8 cellular contexts compared by ENCODE assay signal in genomic region chrX:82218361-82218760, GRCh38.
DNase-seq lines count a peak whose midpoint lies in the region; ATAC-seq, FAIRE-seq and TF ChIP-seq lines count a peak whose summit lies in the region.

No MANE protein-coding gene starts in this region.

- H3F3A ChIP-seq in neural cell (ENCODE audit: insufficient read depth, low read length, poor library complexity, severe bottlenecking): no peaks in the 10 kb centered on the region

- H3K4me3 ChIP-seq in GM12878: no peak overlapping the region
- no peak overlapping the region for H3K4me3 ChIP-seq in neural cell (ENCODE audit: low read length)
- H3K4me3 ChIP-seq in brain microvascular endothelial cell (ENCODE audit: low read depth, low read length): no peak overlapping the region

- H4K20me1 ChIP-seq in GM12878 (ENCODE audit: control insufficient read depth, insufficient read depth) (no peaks in the 10 kb centered on the region), neural cell (ENCODE audit: insufficient read depth) (no peaks in the 10 kb centered on the region)

- TF ChIP-seq POLR2A in GM12878 (IDR thresholded peaks at IDR 0.05; ENCODE audit: low read depth, low read length): no peak

- RAD21 ChIA-PET in GM12878 (lab: Charles Lee; ENCODE audit: unreplicated experiment): interaction anchor here (1.0 to 3.9 kb wide), 5 partner anchors 260 to 1628 kb away, joined by 3 to 20 read pairs (median 4); no protein-coding TSS in a partner anchor

- in situ Hi-C loops in GM12878 (cut with MboI) (no loop called here), brain microvascular endothelial cell (cut with HindIII; ENCODE audit: low pct_ligation_motif_present, low sequenced_read_pairs) (no loop called here)

- DNase-seq in DMS 273 treated with DMSO at 0.1 percent for 48 hours (lab: John Stamatoyannopoulos, UW): peak; percentile 8
- peak; percentile 3 for DNase-seq in GM20000 (ENCODE audit: low spot score)
- DNase-seq in GM12878 (ENCODE audit: low read depth, low spot score): peak; percentile 1
- no peak for DNase-seq in brain microvascular endothelial cell
- no peak for DNase-seq in NK-92 treated with Interleukin-12 subunit alpha and Interleukin-12 subunit beta, amount 100 ng/mL, for 24 hours (lab: John Stamatoyannopoulos, UW)

- intact Hi-C loops in GM12878 (cut with micrococcal nuclease; ENCODE audit: unreplicated experiment): loop anchor here (1.0 to 5.0 kb wide), 3 partner anchors 260 to 1419 kb away; no protein-coding TSS in a partner anchor

- SMC1A ChIA-PET in GM12878 (lab: Charles Lee; ENCODE audit: uncharacterized antibody, unreplicated experiment): interaction anchor here (0.6 to 2.6 kb wide), 11 partner anchors 15 to 1684 kb away, joined by 3 to 11 read pairs (median 3); no protein-coding TSS in a partner anchor

- H3K4me1 ChIP-seq in GM12878 (ENCODE audit: control insufficient read depth, insufficient read depth, low read length): no peaks in the 10 kb centered on the region

- H3K9ac ChIP-seq in GM12878 (ENCODE audit: control insufficient read depth, insufficient read depth, low read length) (no peak overlapping the region), neural cell (ENCODE audit: low read length) (no peak overlapping the region)

- H3K9me3 ChIP-seq in GM12878 (replicated peaks; ENCODE audit: control insufficient read depth, insufficient read depth, low read length): no peaks in the 10 kb centered on the region
- no peaks in the 10 kb centered on the region for H3K9me3 ChIP-seq in neural cell (ENCODE audit: low read length)

- H2AFZ ChIP-seq in GM12878 (ENCODE audit: control insufficient read depth, low read depth, low read length) (no peak overlapping the region), neural cell (ENCODE audit: low read depth, low read length) (no peak overlapping the region)

- no peaks in the 10 kb centered on the region for H3K79me2 ChIP-seq in GM12878 (ENCODE audit: control insufficient read depth, insufficient read depth, low read length)
- no peaks in the 10 kb centered on the region for H3K79me2 ChIP-seq in neural cell (replicated peaks; ENCODE audit: insufficient read depth, low read length)

- TF ChIP-seq CTCF in GM20000 (IDR thresholded peaks at IDR 0.05; ENCODE audit: extremely low read depth, missing control alignments): no peak
- TF ChIP-seq CTCF in LNCAP (IDR thresholded peaks at IDR 0.05): peak; percentile 38; the same call in 1 of the 2 replicates
- peak in 2 of 3 experiments; percentile 30 to 37; a peak in 3 of 6 replicates for TF ChIP-seq CTCF in GM12878 (IDR thresholded peaks at IDR 0.05 in 2 of 3, conservative IDR thresholded peaks at IDR 0.05 in 1 of 3; ENCODE audit: control insufficient read depth in 2 of 3, extremely low read depth in 1 of 3, insufficient read depth in 1 of 3, low read depth in 3 of 3, low read length in 3 of 3)
- peak; percentile 43 for TF ChIP-seq CTCF in neural cell (IDR thresholded peaks at IDR 0.05; ENCODE audit: poor library complexity, severe bottlenecking)
- no peak for TF ChIP-seq CTCF in brain microvascular endothelial cell (IDR thresholded peaks at IDR 0.05; ENCODE audit: low read depth, low read length, missing control alignments)

- H3K27me3 ChIP-seq in GM12878 (replicated peaks in 1 of 2; ENCODE audit: control insufficient read depth in 2 of 2, insufficient read depth in 2 of 2, low read length in 1 of 2): no peaks in the 10 kb centered on the region
- H3K27me3 ChIP-seq in neural cell (ENCODE audit: insufficient read depth, low read depth, low read length): no peaks in the 10 kb centered on the region
- no peaks in the 10 kb centered on the region for H3K27me3 ChIP-seq in brain microvascular endothelial cell (replicated peaks)

- CTCF ChIA-PET in GM12878 (lab: Yijun Ruan, JAX): interaction anchor here (0.6 to 3.9 kb wide), 13 partner anchors 11 to 1627 kb away, joined by 3 to 42 read pairs (median 3); no protein-coding TSS in a partner anchor

- no TSS peak for BruUV-seq in GM12878 (replicated peaks; lab: Mats Ljungman, UMichigan)

- POLR2A ChIA-PET in GM12878 (lab: Charles Lee): no interaction called here

- ATAC-seq in GM12878 (peak; percentile 82), HG03045 (IDR thresholded peaks at IDR 0.05; ENCODE audit: unreplicated experiment) (no peak)

- no peak for FAIRE-seq in GM12878 (lab: Jason Lieb, UNC)

- 0% methylated on average over 2 of the region's 2 CpGs for WGBS in GM12878 (ENCODE audit: insufficient coverage, insufficient replicate concordance, low lambda C conversion rate, missing lambda C conversion rate)

- H3K27ac ChIP-seq in GM12878 (ENCODE audit: control insufficient read depth, insufficient read depth): no peak overlapping the region
- no peak overlapping the region for H3K27ac ChIP-seq in neural cell (ENCODE audit: low read length)
- H3K27ac ChIP-seq in brain microvascular endothelial cell: no peak overlapping the region

- no peaks in the 10 kb centered on the region for H3K9me2 ChIP-seq in neural cell (ENCODE audit: insufficient read depth, low read length)

- no peak for TF ChIP-seq EP300 in GM12878 (IDR thresholded peaks at IDR 0.05; ENCODE audit: borderline replicate concordance in 1 of 2, control insufficient read depth in 1 of 2, low read depth in 2 of 2, low read length in 2 of 2)
- no peak for TF ChIP-seq EP300 in neural cell (conservative IDR thresholded peaks at IDR 0.05; ENCODE audit: poor library complexity, severe bottlenecking)

- peak; percentile 55 for TF ChIP-seq RAD21 in GM12878 (IDR thresholded peaks at IDR 0.05; ENCODE audit: insufficient read depth, low read depth, low read length)
- TF ChIP-seq RAD21 in neural cell (conservative IDR thresholded peaks at IDR 0.05): peak; percentile 42

- no peak overlapping the region for H3K4me2 ChIP-seq in GM12878 (ENCODE audit: control insufficient read depth, insufficient read depth)
- no peak overlapping the region for H3K4me2 ChIP-seq in neural cell (ENCODE audit: low read length)

- H3K36me3 ChIP-seq in GM12878 (ENCODE audit: control insufficient read depth in 2 of 2, insufficient read depth in 2 of 2, low read length in 1 of 2): no peaks in the 10 kb centered on the region
- H3K36me3 ChIP-seq in neural cell (ENCODE audit: insufficient read depth, low read length): no peaks in the 10 kb centered on the region
- no peaks in the 10 kb centered on the region for H3K36me3 ChIP-seq in brain microvascular endothelial cell (replicated peaks)

TF ChIP-seq in GM12878, 131 proteins besides CTCF, POLR2A, EP300 and RAD21 (continues in another document):
- no peak for TF ChIP-seq NR2C1 (IDR thresholded peaks at IDR 0.05)
- no peak for TF ChIP-seq FOS (IDR thresholded peaks at IDR 0.05; ENCODE audit: borderline replicate concordance, extremely low read depth, insufficient read length)
- no peak for TF ChIP-seq ZBED1 (IDR thresholded peaks at IDR 0.05; ENCODE audit: borderline replicate concordance)
- no peak for TF ChIP-seq TBL1XR1 (IDR thresholded peaks at IDR 0.05; ENCODE audit: low read depth, low read length)
- TF ChIP-seq EGR1 (IDR thresholded peaks at IDR 0.05; ENCODE audit: borderline replicate concordance in 1 of 2, low read depth in 2 of 2, low read length in 2 of 2): no peak
- TF ChIP-seq, protein P1, sequence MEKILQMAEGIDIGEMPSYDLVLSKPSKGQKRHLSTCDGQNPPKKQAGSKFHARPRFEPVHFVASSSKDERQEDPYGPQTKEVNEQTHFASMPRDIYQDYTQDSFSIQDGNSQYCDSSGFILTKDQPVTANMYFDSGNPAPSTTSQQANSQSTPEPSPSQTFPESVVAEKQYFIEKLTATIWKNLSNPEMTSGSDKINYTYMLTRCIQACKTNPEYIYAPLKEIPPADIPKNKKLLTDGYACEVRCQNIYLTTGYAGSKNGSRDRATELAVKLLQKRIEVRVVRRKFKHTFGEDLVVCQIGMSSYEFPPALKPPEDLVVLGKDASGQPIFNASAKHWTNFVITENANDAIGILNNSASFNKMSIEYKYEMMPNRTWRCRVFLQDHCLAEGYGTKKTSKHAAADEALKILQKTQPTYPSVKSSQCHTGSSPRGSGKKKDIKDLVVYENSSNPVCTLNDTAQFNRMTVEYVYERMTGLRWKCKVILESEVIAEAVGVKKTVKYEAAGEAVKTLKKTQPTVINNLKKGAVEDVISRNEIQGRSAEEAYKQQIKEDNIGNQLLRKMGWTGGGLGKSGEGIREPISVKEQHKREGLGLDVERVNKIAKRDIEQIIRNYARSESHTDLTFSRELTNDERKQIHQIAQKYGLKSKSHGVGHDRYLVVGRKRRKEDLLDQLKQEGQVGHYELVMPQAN (conservative IDR thresholded peaks at IDR 0.05): no peak
- TF ChIP-seq JUNB (IDR thresholded peaks at IDR 0.05): no peak

TF ChIP-seq in neural cell, 6 proteins besides CTCF, POLR2A, EP300 and RAD21:
- no peak for TF ChIP-seq POLR2AphosphoS5 (IDR thresholded peaks at IDR 0.05)

Comparison
In these comparisons a context has a peak if more than half of its experiments do, and no peak if none do; other contexts are left out.
1. DNase-seq: peak in DMS 273 treated with DMSO at 0.1 percent for 48 hours (single experiment), GM20000 (single experiment) and GM12878 (single experiment); none in brain microvascular endothelial cell (single experiment) and NK-92 treated with Interleukin-12 subunit alpha and Interleukin-12 subunit beta, amount 100 ng/mL, for 24 hours (single experiment).
2. CTCF ChIP-seq: peak in LNCAP (single experiment), GM12878 (2 of 3) and neural cell (single experiment); none in GM20000 (single experiment) and brain microvascular endothelial cell (single experiment).